16 cellular contexts compared by ENCODE assay signal in genomic region chr19:32647361-32647760, GRCh38. TPM values are rescaled to one million over a fixed set of nuclear protein-coding genes. Genes with fewer than 3 reads are reported as not detected.
"Had no signal": no experiment of that assay in that cellular context is flagged by ENCODE, and none has a peak within 500 bp of the region (broad histone marks: within the 10 kb centered on the region; RNA-seq: fewer than 3 reads in every experiment).

No MANE protein-coding gene starts in this region.

- H3K27ac ChIP-seq: cardiac muscle cell, esophagus muscularis mucosa, left ventricle myocardium inferior, prostate gland, SJSA1, suprapubic skin, upper lobe of left lung had no signal

- DNase-seq: activated CD4-positive, alpha-beta T cell treated with anti-CD3 and anti-CD28 coated beads for 1 hour; activated CD8-positive, alpha-beta memory T cell treated with anti-CD3 and anti-CD28 coated beads, Interleukin-2, amount 50 U/mL, for 48 hours; activated naive CD4-positive, alpha-beta T cell treated with Interleukin-2 at 50 U/mL for 16 hours; activated T-cell treated with anti-CD3 and anti-CD28 coated beads, Interleukin-2, amount 50 U/mL, for 72 hours; left ventricle myocardium inferior; right cardiac atrium; upper lobe of left lung had no signal

- H3K9me3 Mint-ChIP-seq: activated CD4-positive, alpha-beta memory T cell treated with anti-CD3 and anti-CD28 coated beads for 36 hours; activated T-cell treated with anti-CD3 and anti-CD28 coated beads, Interleukin-2, amount 50 U/mL, for 72 hours; natural killer cell treated with Interleukin-12 subunit alpha and Interleukin-12 subunit beta and Interleukin-15 and Interleukin-18, amount 100 ng/mL, for 72 hours; stimulated activated naive CD8-positive, alpha-beta T cell treated with anti-CD3 and anti-CD28 coated beads, Interleukin-15, Interleukin-2, amounts not matched to agents 100 ng/mL and 50 ng/mL, for 24 hours had no signal

- H3K9me3 ChIP-seq: esophagus muscularis mucosa, left ventricle myocardium inferior, prostate gland, SJSA1, suprapubic skin, upper lobe of left lung had no signal

- H3K27ac Mint-ChIP-seq: activated CD4-positive, alpha-beta memory T cell treated with anti-CD3 and anti-CD28 coated beads for 36 hours; natural killer cell treated with Interleukin-12 subunit alpha and Interleukin-12 subunit beta and Interleukin-15 and Interleukin-18, amount 100 ng/mL, for 72 hours; stimulated activated naive CD8-positive, alpha-beta T cell treated with anti-CD3 and anti-CD28 coated beads, Interleukin-15, Interleukin-2, amounts not matched to agents 100 ng/mL and 50 ng/mL, for 24 hours had no signal

- H3K27me3 ChIP-seq: cardiac muscle cell, esophagus muscularis mucosa, SJSA1, suprapubic skin, upper lobe of left lung had no signal

- H3K4me3 Mint-ChIP-seq: activated CD4-positive, alpha-beta memory T cell treated with anti-CD3 and anti-CD28 coated beads for 36 hours; natural killer cell treated with Interleukin-12 subunit alpha and Interleukin-12 subunit beta and Interleukin-15 and Interleukin-18, amount 100 ng/mL, for 72 hours had no signal

- H3K4me2 ChIP-seq: smooth muscle cell had no signal

- H3K4me1 ChIP-seq: prostate gland, SJSA1, suprapubic skin had no signal

- H3K4me3 ChIP-seq: cardiac muscle cell, esophagus muscularis mucosa, left ventricle myocardium inferior, prostate gland, SJSA1, smooth muscle cell, suprapubic skin, upper lobe of left lung had no signal

- ATAC-seq: right cardiac atrium had no signal

- H3K27me3 Mint-ChIP-seq: activated CD4-positive, alpha-beta memory T cell treated with anti-CD3 and anti-CD28 coated beads for 36 hours; natural killer cell treated with Interleukin-12 subunit alpha and Interleukin-12 subunit beta and Interleukin-15 and Interleukin-18, amount 100 ng/mL, for 72 hours; stimulated activated naive CD8-positive, alpha-beta T cell treated with anti-CD3 and anti-CD28 coated beads, Interleukin-15, Interleukin-2, amounts not matched to agents 100 ng/mL and 50 ng/mL, for 24 hours had no signal

RNA-seq across cellular contexts. Expression of gene RGS9BP, which starts 28.3 kb away (rescaled TPM):
- total RNA-seq: smooth muscle cell had no signal
- polyA plus RNA-seq: cardiac muscle cell, smooth muscle cell had no signal
